In genomic region chr2:159131882-159132281, GRCh38 we compare ENCODE assay signal across 11 cellular contexts.
DNase-seq lines count a peak whose midpoint lies in the region; ATAC-seq, FAIRE-seq and TF ChIP-seq lines count a peak whose summit lies in the region.
"Had no signal": no experiment of that assay in that cellular context is flagged by ENCODE, and none has a peak within 500 bp of the region (broad histone marks: within the 10 kb centered on the region; RNA-seq: fewer than 3 reads in every experiment).

No MANE protein-coding gene starts in this region.

- DNase-seq in AG09309 (ENCODE audit: low read depth) (peak; percentile 83), RCC 7860 (ENCODE audit: low spot score) (peak; percentile 80)
- DNase-seq in stimulated activated CD4-positive, alpha-beta T cell treated with anti-CD3 and anti-CD28 coated beads, Interleukin-2, amount 100 ng/mL, for 48 hours: no peak
- DNase-seq: naive B cell had no signal

- peak; percentile 81 for FAIRE-seq in RCC 7860 (lab: Jason Lieb, UNC)
- FAIRE-seq: GM18507 had no signal

- no peaks in the 10 kb centered on the region for H3K9me3 Mint-ChIP-seq in nephron
- H3K9me3 Mint-ChIP-seq: T-helper 1 cell treated with Interleukin-12 subunit alpha and Interleukin-12 subunit beta and Interleukin-4 antibody, amounts not matched to agents 30 μg/mL and 1 μg/mL, for 36 hours had no signal

- H3K4me1 Mint-ChIP-seq in nephron: peaks cover 79% of the 10 kb centered on the region

- H3K4me3 ChIP-seq in AG09309 (ENCODE audit: control insufficient read depth, low read depth, low read length) (no peak overlapping the region), esophagus (ENCODE audit: low read depth in 1 of 2, low read length in 2 of 2) (no peak overlapping the region)

- no peaks in the 10 kb centered on the region for H3K9me3 ChIP-seq in esophagus (ENCODE audit: control insufficient read depth in 2 of 2, insufficient read depth in 1 of 2, low read depth in 1 of 2, low read length in 1 of 2)

- peak overlapping the region; percentile 62 to 81 (median 76) for H3K27ac Mint-ChIP-seq in nephron
- H3K27ac Mint-ChIP-seq: T-helper 1 cell treated with Interleukin-12 subunit alpha and Interleukin-12 subunit beta and Interleukin-4 antibody, amounts not matched to agents 30 μg/mL and 1 μg/mL, for 36 hours had no signal

- TF ChIP-seq CTCF in AG09309 (IDR thresholded peaks at IDR 0.05; ENCODE audit: control insufficient read depth, insufficient read depth, low read depth, low read length, missing control alignments) (no peak), nephron (IDR thresholded peaks at IDR 0.05; ENCODE audit: unreplicated experiment in 3 of 3) (no peak)

- no peak overlapping the region for H3K4me3 Mint-ChIP-seq in nephron
- H3K4me3 Mint-ChIP-seq: naive B cell; T-helper 1 cell treated with Interleukin-12 subunit alpha and Interleukin-12 subunit beta and Interleukin-4 antibody, amounts not matched to agents 30 μg/mL and 1 μg/mL, for 36 hours had no signal

- H3K36me3 ChIP-seq in esophagus (ENCODE audit: control insufficient read depth in 2 of 2, insufficient read depth in 2 of 2, low read length in 1 of 2): no peaks in the 10 kb centered on the region

- H3K4me1 ChIP-seq in esophagus (ENCODE audit: control insufficient read depth in 2 of 2, insufficient read depth in 2 of 2, low read length in 1 of 2): peaks cover 5 to 6% of the 10 kb centered on the region in 2 donors

- peaks cover 6% of the 10 kb centered on the region for H3K36me3 Mint-ChIP-seq in nephron (ENCODE audit: low read depth)
- H3K36me3 Mint-ChIP-seq: naive B cell had no signal

- peak overlapping the region; percentile 11 to 39 for H3K27ac ChIP-seq in esophagus (ENCODE audit: low read depth in 2 of 2, low read length in 1 of 2)

- WGBS in esophagus, 2 donors: 41 to 46% methylated on average over 4 of the region's 4 CpGs

- ATAC-seq in HG03442 (IDR thresholded peaks at IDR 0.05; ENCODE audit: unreplicated experiment): no peak
- ATAC-seq in GM18907 (IDR thresholded peaks at IDR 0.05; ENCODE audit: unreplicated experiment): no peak
- no peak for ATAC-seq in HG02840 (IDR thresholded peaks at IDR 0.05; ENCODE audit: low FRiP score, unreplicated experiment)

- H3K27me3 Mint-ChIP-seq in nephron (ENCODE audit: low read depth): no peaks in the 10 kb centered on the region

- H3K27me3 ChIP-seq in esophagus (ENCODE audit: control insufficient read depth in 1 of 2, insufficient read depth in 2 of 2, low read length in 2 of 2): no peaks in the 10 kb centered on the region

Comparison
In these comparisons a context has a peak if more than half of its experiments do, and no peak if none do; other contexts are left out.
1. DNase-seq: peak in AG09309 (single experiment) and RCC 7860 (single experiment); none in stimulated activated CD4-positive, alpha-beta T cell treated with anti-CD3 and anti-CD28 coated beads, Interleukin-2, amount 100 ng/mL, for 48 hours (0 of 2).